Comparison of ENCODE assay signal across 8 cellular contexts in genomic region chr10:97499561-97500296, GRCh38. TPM values are rescaled to one million over a fixed set of nuclear protein-coding genes. Genes with fewer than 3 reads are reported as not detected.
DNase-seq lines count a peak whose midpoint lies in the region; ATAC-seq and TF ChIP-seq lines count a peak whose summit lies in the region.

No MANE protein-coding gene starts in this region.

- H3K4me1 ChIP-seq in HEK293 (ENCODE audit: control insufficient read depth, insufficient read depth, low read length): peaks cover 14% of the 10 kb centered on the region

- H3K4me3 Mint-ChIP-seq in WTC11 (peak overlapping the region; percentile 78), neural crest cell (peak overlapping the region; percentile 84)

- peak overlapping the region; percentile 89; the same call in 1 of the 2 replicates for H3K27ac ChIP-seq in HEK293 (ENCODE audit: extremely low read depth, low read depth, low read length)

- ATAC-seq in WTC11 (no peak), GM19328 (IDR thresholded peaks at IDR 0.05; ENCODE audit: unreplicated experiment) (no peak)

- CTCF ChIA-PET in AG04449 (lab: Yijun Ruan, JAX) (interaction anchor here (0.8 to 2.7 kb wide), 11 partner anchors 9 to 72 kb away, joined by 3 to 28 read pairs (median 4); no protein-coding TSS in a partner anchor), HEK293 (lab: Yijun Ruan, JAX) (interaction anchor here (0.7 to 3.1 kb wide), 6 partner anchors 23 to 179 kb away, joined by 3 to 22 read pairs (median 4); no protein-coding TSS in a partner anchor), WTC11 (lab: Charles Lee) (interaction anchor here (1.0 to 2.4 kb wide), 10 partner anchors 8 to 73 kb away, joined by 4 to 36 read pairs (median 10); partner anchors contain the start of gene ANKRD2)

- H3K27ac Mint-ChIP-seq in WTC11: no peak overlapping the region
- no peak overlapping the region for H3K27ac Mint-ChIP-seq in neural crest cell (ENCODE audit: unreplicated experiment)

- POLR2A ChIA-PET in AG04449 (lab: Yijun Ruan, JAX) (interaction anchor here (0.7 to 1.8 kb wide), 7 partner anchors 24 to 176 kb away, joined by 3 to 15 read pairs (median 4); no protein-coding TSS in a partner anchor), HEK293 (lab: Yijun Ruan, JAX) (interaction anchor here (1.0 to 1.1 kb wide), 3 partner anchors 8 to 444 kb away, joined by 3 to 5 read pairs (median 4); no protein-coding TSS in a partner anchor), WTC11 (lab: Charles Lee) (interaction anchor here (1.0 to 1.6 kb wide), 5 partner anchors 12 to 141 kb away, joined by 3 to 6 read pairs (median 4); no protein-coding TSS in a partner anchor)

- DNase-seq in AG04449 (ENCODE audit: low read depth, low spot score) (no peak), WTC11 (ENCODE audit: low spot score) (no peak), foreskin fibroblast (peak; percentile 76 to 88), neural crest cell (ENCODE audit: low read depth, low spot score) (peak; percentile 30), DMS153 treated with DMSO at 0.1 percent for 48 hours (lab: John Stamatoyannopoulos, UW; ENCODE audit: unreplicated experiment) (no peak), NCI-H446 treated with DMSO at 0.1 percent for 48 hours (lab: John Stamatoyannopoulos, UW) (no peak)

- TF ChIP-seq CTCF in AG04449 (IDR thresholded peaks at IDR 0.05; ENCODE audit: insufficient read depth, low read length, missing control alignments) (no peak), HEK293 (tag by site-specific recombination; IDR thresholded peaks at IDR 0.05) (no peak), WTC11 (IDR thresholded peaks at IDR 0.05) (no peak), foreskin fibroblast (IDR thresholded peaks at IDR 0.05; ENCODE audit: low read depth, low read length) (no peak), neural crest cell (conservative IDR thresholded peaks at IDR 0.05) (no peak)

- H3K36me3 Mint-ChIP-seq in WTC11 (no peaks in the 10 kb centered on the region), neural crest cell (ENCODE audit: low read depth) (no peaks in the 10 kb centered on the region)

- peak overlapping the region; percentile 99 for H3K4me3 ChIP-seq in AG04449 (ENCODE audit: low read depth, low read length)
- H3K4me3 ChIP-seq in HEK293 (ENCODE audit: low read depth, low read length): peak overlapping the region; percentile 73
- peak overlapping the region; percentile 81 to 91 for H3K4me3 ChIP-seq in foreskin fibroblast (ENCODE audit: low read depth in 1 of 2, low read length in 2 of 2)

- H3K27me3 Mint-ChIP-seq in WTC11 (ENCODE audit: low read depth): peaks cover 21% of the 10 kb centered on the region
- H3K27me3 Mint-ChIP-seq in neural crest cell (ENCODE audit: low read depth): peaks cover 31% of the 10 kb centered on the region

- 0 out of 3 replicates have a peak, but pooled peaks cover 0 to 3% of the 10 kb centered on the region in 2 experiments for H3K36me3 ChIP-seq in HEK293 (ENCODE audit: control insufficient read depth in 2 of 2, insufficient read depth in 1 of 2, low read length in 2 of 2)

- no peaks in the 10 kb centered on the region for H3K9me3 ChIP-seq in HEK293 (ENCODE audit: control insufficient read depth, insufficient read depth, low read depth, low read length)

- H3K4me1 Mint-ChIP-seq in WTC11 (peaks cover 50% of the 10 kb centered on the region), neural crest cell (peaks cover 40% of the 10 kb centered on the region)

- no peaks in the 10 kb centered on the region for H3K9me3 Mint-ChIP-seq in WTC11
- no peaks in the 10 kb centered on the region for H3K9me3 Mint-ChIP-seq in neural crest cell

TF ChIP-seq in HEK293, 187 proteins besides CTCF, POLR2A, EP300 and RAD21:
- TF ChIP-seq ZNF596 (tag by site-specific recombination; IDR thresholded peaks at IDR 0.05) (0 out of 2 replicates have a peak, but pooled peaks have one; percentile 18), PRDM10 (tag by site-specific recombination; IDR thresholded peaks at IDR 0.05) (peak; percentile 58), PBX3 (CRISPR knock-in tag; IDR thresholded peaks at IDR 0.05) (no peak), IKZF3 (tag by site-specific recombination; IDR thresholded peaks at IDR 0.05) (0 out of 2 replicates have a peak, but pooled peaks have one; percentile 8)

TF ChIP-seq in WTC11, 78 proteins besides CTCF, POLR2A, EP300 and RAD21:
- TF ChIP-seq SOX15 (CRISPR knock-in tag; IDR thresholded peaks at IDR 0.05) (no peak), KAT7 (CRISPR knock-in tag; IDR thresholded peaks at IDR 0.05; ENCODE audit: borderline replicate concordance) (0 out of 2 replicates have a peak, but pooled peaks have one; percentile 7)

RNA-seq across cellular contexts. Expression of gene UBTD1, which starts 1.0 kb away (rescaled TPM):
- total RNA-seq in WTC11 (2021): 29.1 to 35.7 TPM (median 31.2 TPM) in 3 replicates
- total RNA-seq in neural crest cell: 6.5 and 8.7 TPM in 2 replicates

RNA-seq across cellular contexts. Expression of gene MMS19, which starts 1.5 kb away (rescaled TPM):
- total RNA-seq in WTC11 (2021) (135 to 153 TPM (median 141 TPM) in 3 replicates), neural crest cell (86.4 and 88.7 TPM in 2 replicates)

RNA-seq across cellular contexts. Expression of gene ZDHHC16, which starts 53.8 kb away (rescaled TPM):
- 39.6 to 44.4 TPM (median 44.0 TPM) in 3 replicates for total RNA-seq in WTC11 (2021)
- total RNA-seq in neural crest cell: 58.1 and 58.2 TPM in 2 replicates

RNA-seq across cellular contexts. Expression of gene EXOSC1, which starts 53.9 kb away (rescaled TPM):
- total RNA-seq in WTC11 (2021): 48.4 to 53.7 TPM (median 50.0 TPM) in 3 replicates
- 40.3 and 41.8 TPM in 2 replicates for total RNA-seq in neural crest cell

Comparison
In these comparisons a context has a peak if more than half of its experiments do, and no peak if none do; other contexts are left out.
1. DNase-seq: peak in foreskin fibroblast (2 of 2) and neural crest cell (single experiment); none in AG04449 (single experiment), WTC11 (single experiment), DMS153 treated with DMSO at 0.1 percent for 48 hours (single experiment) and NCI-H446 treated with DMSO at 0.1 percent for 48 hours (single experiment).
2. Peak in every context shown above with its lines, with median percentiles within 50 percentile points of each other: H3K4me3 ChIP-seq.